8 cellular contexts compared by ENCODE assay signal in the genomic region with DNA sequence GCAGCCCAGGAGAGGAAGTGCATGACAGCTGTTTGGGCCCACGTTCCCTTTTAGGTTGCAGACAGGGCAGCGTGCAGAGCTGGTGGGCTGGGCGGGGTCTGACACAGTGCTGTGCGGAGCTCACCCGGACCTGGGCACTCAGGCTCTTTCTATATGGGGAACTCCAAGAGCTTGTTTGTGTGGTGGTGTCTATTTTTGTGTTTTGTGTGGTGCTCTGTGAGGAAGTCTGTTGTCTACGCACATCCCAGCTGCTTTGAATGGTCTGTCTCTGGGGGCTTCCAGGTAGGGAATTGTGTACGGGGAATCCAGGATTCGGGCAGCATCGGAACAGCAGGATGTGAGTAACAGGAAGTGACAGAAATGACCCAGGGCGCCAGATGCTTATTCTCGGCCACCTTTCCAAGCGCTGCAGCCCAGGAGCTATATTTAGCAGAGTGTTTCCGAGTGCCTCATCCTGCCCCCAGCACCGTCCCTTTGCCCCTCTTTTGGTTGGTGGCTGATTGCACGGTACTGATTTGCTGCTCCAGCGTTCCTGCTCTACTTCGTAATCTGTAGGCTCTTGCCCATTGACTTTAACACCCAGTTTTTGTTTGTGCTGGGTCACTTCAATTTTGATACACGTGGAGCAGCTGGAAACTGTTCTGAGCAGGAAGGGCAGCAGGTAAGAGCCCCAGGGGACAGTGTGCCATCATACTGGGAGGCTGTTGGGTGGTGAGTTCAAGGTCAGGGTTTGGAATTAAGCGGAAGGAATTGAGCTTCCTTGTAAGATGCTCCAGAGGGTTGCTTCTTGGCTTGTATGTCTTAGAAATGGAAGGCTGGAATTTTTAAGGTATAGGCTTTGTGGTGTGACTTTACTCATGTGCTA.
DNase-seq lines count a peak whose midpoint lies in the region; ATAC-seq and TF ChIP-seq lines count a peak whose summit lies in the region.

No MANE protein-coding gene starts in this region.

- no peaks in the 10 kb centered on the region for H3K27me3 Mint-ChIP-seq in activated CD8-positive, alpha-beta T cell treated with anti-CD3 and anti-CD28 coated beads for 36 hours

- peak overlapping the region; percentile 71 for H3K4me3 Mint-ChIP-seq in activated CD8-positive, alpha-beta T cell treated with anti-CD3 and anti-CD28 coated beads for 36 hours

- peak; percentile 85 for DNase-seq in activated CD8-positive, alpha-beta T cell treated with anti-CD3 and anti-CD28 coated beads for 36 hours
- DNase-seq in Right ventricle myocardium inferior (ENCODE audit: missing footprints) (no peak), SIG-M5 (lab: John Stamatoyannopoulos, UW) (no peak), cerebellar nuclear complex (lab: John Stamatoyannopoulos, UW) (no peak), GF-D8 (lab: John Stamatoyannopoulos, UW) (no peak)
- peak; percentile 28 for DNase-seq in stimulated activated CD8-positive, alpha-beta memory T cell treated with anti-CD3 and anti-CD28 coated beads, Interleukin-4, amount 100 ng/mL, for 24 hours (ENCODE audit: low read depth)

- H3K4me1 Mint-ChIP-seq in activated CD8-positive, alpha-beta T cell treated with anti-CD3 and anti-CD28 coated beads for 36 hours (ENCODE audit: low read depth) = peaks cover 93% of the 10 kb centered on the region

- POLR2A ChIA-PET in activated CD8-positive, alpha-beta T cell treated with anti-CD3 and anti-CD28 coated beads for 36 hours (lab: Charles Lee) = interaction anchor here (0.6 to 2.8 kb wide), 15 partner anchors 9 to 336 kb away, joined by 3 to 11 read pairs (median 4); no protein-coding TSS in a partner anchor

- H3K36me3 Mint-ChIP-seq in activated CD8-positive, alpha-beta T cell treated with anti-CD3 and anti-CD28 coated beads for 36 hours (ENCODE audit: low read depth) = peaks cover 47% of the 10 kb centered on the region

- no peaks in the 10 kb centered on the region for H3K9me3 Mint-ChIP-seq in activated CD8-positive, alpha-beta T cell treated with anti-CD3 and anti-CD28 coated beads for 36 hours

- peak overlapping the region; percentile 88 for H3K27ac Mint-ChIP-seq in activated CD8-positive, alpha-beta T cell treated with anti-CD3 and anti-CD28 coated beads for 36 hours

- ATAC-seq in GM19395 (IDR thresholded peaks at IDR 0.05; ENCODE audit: unreplicated experiment) (peak; percentile 52), HG03520 (IDR thresholded peaks at IDR 0.05; ENCODE audit: unreplicated experiment) (peak; percentile 38), Right ventricle myocardium inferior (peak; percentile 88)
- ATAC-seq in activated CD8-positive, alpha-beta T cell treated with anti-CD3 and anti-CD28 coated beads for 36 hours = peak; percentile 68

- no peak for TF ChIP-seq CTCF in activated CD8-positive, alpha-beta T cell treated with anti-CD3 and anti-CD28 coated beads for 36 hours (IDR thresholded peaks at IDR 0.05)

- CTCF ChIA-PET in activated CD8-positive, alpha-beta T cell treated with anti-CD3 and anti-CD28 coated beads for 36 hours (lab: Charles Lee) = interaction anchor here (0.8 to 15.4 kb wide), 11 partner anchors 8 to 167 kb away, joined by 3 to 183 read pairs (median 4); partner anchors contain the start of gene ATG16L1

- intact Hi-C loops in activated CD8-positive, alpha-beta T cell treated with anti-CD3 and anti-CD28 coated beads for 36 hours (cut with micrococcal nuclease) = no loop called here
- intact Hi-C loops in Right ventricle myocardium inferior (cut with DNase I) = no loop called here

Comparison
In these comparisons a context has a peak if more than half of its experiments do, and no peak if none do; other contexts are left out.
1. ATAC-seq: peak in every context shown above with its lines; median percentile 88 in Right ventricle myocardium inferior; 68 in activated CD8-positive, alpha-beta T cell treated with anti-CD3 and anti-CD28 coated beads for 36 hours; 52 in GM19395; 38 in HG03520.
2. DNase-seq: peak in activated CD8-positive, alpha-beta T cell treated with anti-CD3 and anti-CD28 coated beads for 36 hours (single experiment) and stimulated activated CD8-positive, alpha-beta memory T cell treated with anti-CD3 and anti-CD28 coated beads, Interleukin-4, amount 100 ng/mL, for 24 hours (single experiment); none in Right ventricle myocardium inferior (single experiment), SIG-M5 (single experiment), cerebellar nuclear complex (0 of 2) and GF-D8 (single experiment).